Comparison of ENCODE assay signal across 1 cellular context in the genomic region with DNA sequence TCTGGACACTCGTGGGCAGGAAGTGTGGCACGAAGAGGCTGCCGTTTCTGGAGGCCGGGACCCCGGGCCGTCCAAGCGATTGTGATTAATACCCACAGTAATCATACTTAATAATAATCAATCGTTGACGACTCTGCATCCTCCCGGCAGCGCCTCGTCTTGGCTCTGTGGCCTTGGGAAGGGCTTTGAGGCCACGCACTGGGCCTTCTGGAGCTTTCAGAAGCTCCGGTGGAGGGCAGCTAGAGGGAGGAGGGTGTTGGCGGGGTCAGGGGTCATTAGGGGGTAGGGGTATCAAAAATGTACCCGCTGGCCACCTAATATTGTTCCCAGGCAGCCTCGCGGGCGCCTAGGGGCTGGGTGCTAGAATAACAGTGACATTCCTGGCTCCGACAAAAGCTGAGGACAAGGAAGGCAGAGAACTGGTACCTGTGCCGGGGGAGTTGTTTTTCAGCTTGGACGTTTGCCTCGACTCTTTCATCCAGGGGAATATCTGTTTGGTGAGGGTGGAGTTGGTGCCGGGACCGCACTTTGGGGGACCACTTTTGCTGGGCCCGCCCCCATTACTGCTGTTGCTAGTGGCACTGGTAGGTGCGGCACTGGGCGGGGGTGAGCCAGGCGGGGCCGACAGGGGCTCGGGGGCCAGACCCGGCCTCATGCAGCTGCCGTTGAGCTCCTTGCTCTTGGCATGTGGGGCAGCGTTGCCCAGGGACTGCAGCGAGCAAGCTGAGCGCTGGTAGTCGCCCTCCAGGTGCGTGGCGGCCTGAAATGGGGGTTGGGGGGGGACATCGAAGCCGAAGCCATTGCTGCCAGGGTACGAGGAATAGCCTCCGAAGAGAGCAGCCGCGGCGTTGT.
A peak's percentile ranks its signal among the peaks of the same experiment; 100 is the strongest.
TF ChIP-seq lines count a peak whose summit lies in the region.

No MANE protein-coding gene starts in this region.

TF ChIP-seq in HepG2, 621 proteins besides CTCF, POLR2A, EP300 and RAD21:
- TF ChIP-seq, protein P1, sequence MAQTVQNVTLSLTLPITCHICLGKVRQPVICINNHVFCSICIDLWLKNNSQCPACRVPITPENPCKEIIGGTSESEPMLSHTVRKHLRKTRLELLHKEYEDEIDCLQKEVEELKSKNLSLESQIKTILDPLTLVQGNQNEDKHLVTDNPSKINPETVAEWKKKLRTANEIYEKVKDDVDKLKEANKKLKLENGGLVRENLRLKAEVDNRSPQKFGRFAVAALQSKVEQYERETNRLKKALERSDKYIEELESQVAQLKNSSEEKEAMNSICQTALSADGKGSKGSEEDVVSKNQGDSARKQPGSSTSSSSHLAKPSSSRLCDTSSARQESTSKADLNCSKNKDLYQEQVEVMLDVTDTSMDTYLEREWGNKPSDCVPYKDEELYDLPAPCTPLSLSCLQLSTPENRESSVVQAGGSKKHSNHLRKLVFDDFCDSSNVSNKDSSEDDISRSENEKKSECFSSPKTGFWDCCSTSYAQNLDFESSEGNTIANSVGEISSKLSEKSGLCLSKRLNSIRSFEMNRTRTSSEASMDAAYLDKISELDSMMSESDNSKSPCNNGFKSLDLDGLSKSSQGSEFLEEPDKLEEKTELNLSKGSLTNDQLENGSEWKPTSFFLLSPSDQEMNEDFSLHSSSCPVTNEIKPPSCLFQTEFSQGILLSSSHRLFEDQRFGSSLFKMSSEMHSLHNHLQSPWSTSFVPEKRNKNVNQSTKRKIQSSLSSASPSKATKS (CRISPR knock-in tag; IDR thresholded peaks at IDR 0.05) = no peak
- TF ChIP-seq HES4 (CRISPR knock-in tag; IDR thresholded peaks at IDR 0.05; ENCODE audit: borderline replicate concordance) (no peak), EZH2 (conservative IDR thresholded peaks at IDR 0.05; ENCODE audit: low read depth, low read length) (peak; percentile 45; the same call in 1 of the 2 replicates)
